8 cellular contexts compared by ENCODE assay signal in the genomic region with DNA sequence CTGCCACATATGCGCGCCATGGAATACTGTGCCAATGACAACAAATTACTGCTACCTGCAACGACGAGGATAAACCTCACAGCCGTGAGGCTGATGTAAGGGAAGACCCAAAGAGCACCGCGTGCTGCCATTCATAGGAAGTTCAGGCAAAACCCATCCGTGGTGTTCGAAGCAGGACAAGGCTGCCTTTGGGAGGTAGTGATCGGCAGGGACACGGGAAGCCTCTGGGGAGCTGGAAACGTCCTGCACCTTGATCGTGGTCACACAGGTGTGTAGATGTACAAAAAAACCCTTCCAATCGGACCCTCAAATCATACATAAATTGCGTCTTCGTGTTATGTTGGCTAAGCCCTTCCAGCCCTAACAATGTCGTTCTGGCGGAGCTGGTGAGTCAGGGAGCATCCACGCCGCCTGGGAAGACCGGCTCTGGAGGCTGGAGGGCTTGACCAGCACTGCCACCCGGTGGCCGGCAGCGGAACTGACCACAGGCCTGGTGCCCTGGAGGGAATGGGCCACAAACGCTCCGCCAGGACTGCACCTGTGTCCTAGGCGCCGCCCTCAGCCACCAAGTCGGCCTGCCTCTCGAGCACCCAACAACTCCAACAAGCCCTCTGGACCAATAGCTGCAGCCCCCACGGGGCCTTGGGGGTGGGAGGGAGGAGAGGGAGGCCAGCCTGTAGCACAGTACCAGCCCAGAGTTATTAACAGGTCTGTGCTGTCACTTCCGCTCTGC. TPM values are rescaled to one million over a fixed set of nuclear protein-coding genes. Genes with fewer than 3 reads are reported as not detected.
A peak's percentile ranks its signal among the peaks of the same experiment; 100 is the strongest.
DNase-seq lines count a peak whose midpoint lies in the region; ATAC-seq and TF ChIP-seq lines count a peak whose summit lies in the region.

No MANE protein-coding gene starts in this region.

- peaks cover 10% of the 10 kb centered on the region for H3K4me1 Mint-ChIP-seq in activated naive CD8-positive, alpha-beta T cell treated with anti-CD3 and anti-CD28 coated beads for 36 hours

- H3K9me3 ChIP-seq in SJCRH30 (replicated peaks) (no peaks in the 10 kb centered on the region), parathyroid adenoma (ENCODE audit: control insufficient read depth, low read length) (no peaks in the 10 kb centered on the region)

- no peak overlapping the region for H3K4me3 Mint-ChIP-seq in activated naive CD8-positive, alpha-beta T cell treated with anti-CD3 and anti-CD28 coated beads for 36 hours

- H3K4me1 ChIP-seq in SJCRH30: no peaks in the 10 kb centered on the region
- peaks cover 6% of the 10 kb centered on the region for H3K4me1 ChIP-seq in parathyroid adenoma

- no peaks in the 10 kb centered on the region for H3K79me2 ChIP-seq in parathyroid adenoma

- H3K27me3 ChIP-seq in SJCRH30 (no peaks in the 10 kb centered on the region), parathyroid adenoma (ENCODE audit: control insufficient read depth, insufficient read depth, low read length) (no peaks in the 10 kb centered on the region)

- H3K9ac ChIP-seq in parathyroid adenoma: no peak overlapping the region

- intact Hi-C loops in cardiac septum (cut with DNase I): loop anchor here (1.0 to 10.0 kb wide), 5 partner anchors 44 to 374 kb away; a partner anchor contains a TSS

- H3K4me2 ChIP-seq in parathyroid adenoma (ENCODE audit: low read length): no peak overlapping the region

- ATAC-seq in GM21619 (IDR thresholded peaks at IDR 0.05; ENCODE audit: unreplicated experiment): peak; percentile 61
- no peak for ATAC-seq in HG03196 (IDR thresholded peaks at IDR 0.05; ENCODE audit: unreplicated experiment)

- TF ChIP-seq CTCF in parathyroid adenoma (IDR thresholded peaks at IDR 0.05): peak; percentile 100

- no peaks in the 10 kb centered on the region for H3K36me3 Mint-ChIP-seq in activated naive CD8-positive, alpha-beta T cell treated with anti-CD3 and anti-CD28 coated beads for 36 hours

- H3K9me3 Mint-ChIP-seq in activated naive CD8-positive, alpha-beta T cell treated with anti-CD3 and anti-CD28 coated beads for 36 hours: no peaks in the 10 kb centered on the region

- H3K27me3 Mint-ChIP-seq in activated naive CD8-positive, alpha-beta T cell treated with anti-CD3 and anti-CD28 coated beads for 36 hours: peaks cover 14% of the 10 kb centered on the region

- no peak overlapping the region for H3K27ac Mint-ChIP-seq in activated naive CD8-positive, alpha-beta T cell treated with anti-CD3 and anti-CD28 coated beads for 36 hours

- peak; percentile 98 for DNase-seq in DMS53 (lab: John Stamatoyannopoulos, UW)
- DNase-seq in M059J (ENCODE audit: low read depth): peak; percentile 83
- DNase-seq in SJCRH30: peak; percentile 85 to 91
- DNase-seq in activated naive CD8-positive, alpha-beta T cell treated with anti-CD3 and anti-CD28 coated beads for 36 hours: peak; percentile 74
- peak; percentile 94 for DNase-seq in cardiac septum (ENCODE audit: low spot score)

- H3K36me3 ChIP-seq in SJCRH30 (no peaks in the 10 kb centered on the region), parathyroid adenoma (ENCODE audit: control insufficient read depth, insufficient read depth, low read length) (no peaks in the 10 kb centered on the region)

- H2AFZ ChIP-seq in parathyroid adenoma: peak overlapping the region; percentile 77

- H3K4me3 ChIP-seq in SJCRH30 (no peak overlapping the region), parathyroid adenoma (ENCODE audit: low read depth, low read length) (no peak overlapping the region)

- H3K27ac ChIP-seq in SJCRH30 (no peak overlapping the region), parathyroid adenoma (no peak overlapping the region)

RNA-seq across cellular contexts. Expression of a gene that starts 4.1 kb away (rescaled TPM):
- 0.59 and 1.1 TPM in 2 replicates for total RNA-seq in M059J (2014; rRNA removed; shearing (Covaris generic))
- 0.10 TPM in 1 of 2 replicates, not detected in the other for total RNA-seq in SJCRH30 (2014; rRNA removed; shearing (Covaris generic))
- under 1 TPM in 1 of 2 experiments, not detected in 1; 0.16 TPM for total RNA-seq in activated naive CD8-positive, alpha-beta T cell treated with anti-CD3 and anti-CD28 coated beads for 36 hours
- not detected for total RNA-seq in cardiac septum

RNA-seq across cellular contexts. Expression of a gene that starts 27.3 kb away (rescaled TPM):
- 7.0 and 15.1 TPM in 2 replicates for total RNA-seq in M059J (2014; rRNA removed; shearing (Covaris generic))
- 12.4 and 14.2 TPM in 2 replicates for total RNA-seq in SJCRH30 (2014; rRNA removed; shearing (Covaris generic))
- 10 to 100 TPM; 59.5 to 61.7 TPM for total RNA-seq in activated naive CD8-positive, alpha-beta T cell treated with anti-CD3 and anti-CD28 coated beads for 36 hours
- 79.4 TPM for total RNA-seq in cardiac septum
